ENCODE assay signal across 1 cellular context in genomic region chr7:35799846-35800717, GRCh38.
TF ChIP-seq lines count a peak whose summit lies in the region.

No MANE protein-coding gene starts in this region.

TF ChIP-seq in HEK293, 187 proteins besides CTCF, POLR2A, EP300 and RAD21 (continued from another document):
- TF ChIP-seq PRDM10 (tag by site-specific recombination; IDR thresholded peaks at IDR 0.05) (peak; percentile 89), ZSCAN30 (tag by site-specific recombination; IDR thresholded peaks at IDR 0.05) (no peak), ZNF280D (tag by site-specific recombination; IDR thresholded peaks at IDR 0.05) (no peak)
